ENCODE assay signal across 8 cellular contexts in the genomic region with DNA sequence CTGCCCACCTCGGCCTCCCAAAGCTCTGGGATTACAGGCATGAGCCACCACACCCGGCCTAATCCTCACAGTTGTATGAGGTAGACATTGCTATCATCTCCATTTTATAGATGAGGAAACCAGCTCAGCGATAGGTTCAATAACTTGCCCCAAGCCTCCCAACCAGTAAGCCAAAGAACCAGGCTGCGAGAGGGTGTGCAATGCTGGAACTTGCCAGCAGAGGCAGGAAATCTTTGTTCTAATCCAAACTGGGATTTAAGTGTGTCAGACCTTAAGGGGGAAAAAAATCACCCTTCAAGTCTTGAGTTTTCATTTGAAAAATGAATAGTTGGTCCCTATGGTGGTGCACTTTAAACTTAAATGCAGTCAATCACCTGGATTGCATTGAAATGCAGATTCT. TPM values are rescaled to one million over a fixed set of nuclear protein-coding genes. Genes with fewer than 3 reads are reported as not detected.
DNase-seq lines count a peak whose midpoint lies in the region; ATAC-seq and TF ChIP-seq lines count a peak whose summit lies in the region.

No MANE protein-coding gene starts in this region.

- TF ChIP-seq CTCF in colonic mucosa (IDR thresholded peaks at IDR 0.05) (peak; percentile 54), GM20000 (IDR thresholded peaks at IDR 0.05; ENCODE audit: extremely low read depth, missing control alignments) (no peak)
- TF ChIP-seq CTCF in CD4-positive, alpha-beta T cell (IDR thresholded peaks at IDR 0.05), result no peak

- no peak overlapping the region for H3K27ac Mint-ChIP-seq in CD4-positive, alpha-beta T cell

- intact Hi-C loops in colonic mucosa (cut with DNase I), result loop anchor here (2.0 to 10.0 kb wide), 4 partner anchors 101 to 384 kb away; partner anchors contain the start of gene PNRC1
- intact Hi-C loops in CD4-positive, alpha-beta T cell (cut with DNase I, micrococcal nuclease), result loop anchor here (2.0 to 10.0 kb wide), 3 partner anchors 94 to 387 kb away; partner anchors contain the start of gene PM20D2 (in 1 of the 2)

- H3K27ac ChIP-seq in colonic mucosa, result no peak overlapping the region
- no peak overlapping the region for H3K27ac ChIP-seq in CD4-positive, alpha-beta T cell (ENCODE audit: low read depth, low read length)

- no peak for ATAC-seq in CD4-positive, alpha-beta T cell (ENCODE audit: poor library complexity)

- no peaks in the 10 kb centered on the region for H3K36me3 ChIP-seq in colonic mucosa

- no peaks in the 10 kb centered on the region for H3K27me3 Mint-ChIP-seq in CD4-positive, alpha-beta T cell

- no peaks in the 10 kb centered on the region for H3K4me1 ChIP-seq in colonic mucosa

- no peak overlapping the region for H3K4me3 ChIP-seq in colonic mucosa

- CTCF ChIA-PET in CD4-positive, alpha-beta T cell (lab: Charles Lee), result interaction anchor here (0.6 to 2.8 kb wide), 5 partner anchors 95 to 389 kb away, joined by 3 to 16 read pairs (median 9); no protein-coding TSS in a partner anchor

- H3K36me3 Mint-ChIP-seq in CD4-positive, alpha-beta T cell (ENCODE audit: low read depth), result no peaks in the 10 kb centered on the region

- H3K4me1 Mint-ChIP-seq in CD4-positive, alpha-beta T cell (ENCODE audit: low read depth), result no peaks in the 10 kb centered on the region

- no peaks in the 10 kb centered on the region for H3K9me3 Mint-ChIP-seq in CD4-positive, alpha-beta T cell

- no peaks in the 10 kb centered on the region for H3K9me3 ChIP-seq in colonic mucosa
- H3K9me3 ChIP-seq in CD4-positive, alpha-beta T cell (ENCODE audit: control insufficient read depth, low read length), result no peaks in the 10 kb centered on the region

- H3K27me3 ChIP-seq in colonic mucosa, result no peaks in the 10 kb centered on the region
- H3K27me3 ChIP-seq in CD4-positive, alpha-beta T cell (ENCODE audit: control insufficient read depth, insufficient read depth, low read length), result no peaks in the 10 kb centered on the region

- peak; percentile 11 for DNase-seq in G401 (ENCODE audit: low spot score)
- peak; percentile 29 for DNase-seq in NAMALWA (ENCODE audit: low spot score)
- DNase-seq in colonic mucosa, result peak; percentile 41
- peak; percentile 41 for DNase-seq in myocyte (ENCODE audit: low read depth)
- DNase-seq in GM20000 (ENCODE audit: low spot score), result no peak
- DNase-seq in SW480 (ENCODE audit: low spot score), result no peak
- DNase-seq in CD4-positive, alpha-beta T cell, result no peak
- DNase-seq in NCI-H526 treated with DMSO at 0.1 percent for 48 hours (lab: John Stamatoyannopoulos, UW), result no peak

- in situ Hi-C loops in G401 (cut with HindIII; ENCODE audit: low sequenced_read_pairs), result no loop called here

- H3K4me3 Mint-ChIP-seq in CD4-positive, alpha-beta T cell, result no peak overlapping the region

- POLR2A ChIA-PET in CD4-positive, alpha-beta T cell (lab: Charles Lee), result interaction anchor here (0.6 to 2.9 kb wide), 3 partner anchors 98 to 260 kb away, joined by 3 to 71 read pairs (median 3); partner anchors contain the start of gene PNRC1

- no peak overlapping the region for H3K9ac ChIP-seq in colonic mucosa (ENCODE audit: low read depth in 2 of 2, low read length in 2 of 2)

RNA-seq across cellular contexts. Expression of gene RNGTT, which starts 20.1 kb away (rescaled TPM):
- total RNA-seq in G401 (2014; rRNA removed; shearing (Covaris generic)), result 28.7 and 34.8 TPM in 2 replicates
- total RNA-seq in colonic mucosa (10 to 100 TPM in 1 of 2 donors, 1 to 10 TPM in 1; 7.8 to 11.4 TPM), myocyte (16.6 and 17.4 TPM in 2 replicates)
- 5.1 TPM for polyA plus RNA-seq in myocyte (2012)
- total RNA-seq in CD4-positive, alpha-beta T cell, result 10 to 100 TPM; 11.6 to 12.4 TPM

Comparison
In these comparisons a context has a peak if more than half of its experiments do, and no peak if none do; other contexts are left out.
1. DNase-seq: peak in G401 (single experiment), NAMALWA (single experiment), colonic mucosa (single experiment) and myocyte (single experiment); none in GM20000 (single experiment), SW480 (single experiment), CD4-positive, alpha-beta T cell (0 of 10) and NCI-H526 treated with DMSO at 0.1 percent for 48 hours (single experiment).